ENCODE assay signal across 8 cellular contexts in the genomic region with DNA sequence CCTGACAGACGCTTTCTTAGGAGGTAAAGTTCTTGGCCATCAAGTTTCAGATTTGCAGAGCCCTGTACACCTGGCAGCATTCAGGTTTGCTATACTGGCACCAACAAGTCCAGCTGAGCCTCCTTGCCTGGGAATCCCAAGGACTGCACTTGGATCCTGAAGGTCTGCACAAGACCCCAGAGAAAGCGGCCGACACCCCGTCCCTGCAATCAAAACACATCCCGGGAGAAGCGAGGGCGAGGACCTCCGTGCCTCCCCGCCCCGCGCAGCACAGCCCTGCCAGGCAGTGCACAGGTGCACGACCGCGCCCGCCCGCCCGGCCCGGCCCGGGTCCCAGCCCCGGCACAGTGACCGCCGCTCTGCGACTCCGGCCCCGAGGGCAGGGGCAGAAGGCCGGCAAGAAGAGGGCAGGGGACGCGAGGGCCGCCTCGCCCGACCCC. TPM values are rescaled to one million over a fixed set of nuclear protein-coding genes. Genes with fewer than 3 reads are reported as not detected.
DNase-seq lines count a peak whose midpoint lies in the region; ATAC-seq and TF ChIP-seq lines count a peak whose summit lies in the region.

No MANE protein-coding gene starts in this region.

- WGBS in liver: 1% methylated on average over 31 of the region's 31 CpGs
- WGBS in transverse colon (ENCODE audit: low coverage in 1 of 2), 2 donors: 0% methylated on average over 12 of the region's 31 CpGs; no CpG with 5 or more reads in 1 of the 2 donors

- DNase-seq in transverse colon (peak; percentile 33), cerebellar nuclear complex (lab: John Stamatoyannopoulos, UW) (no peak), retina (no peak)

- no peak for TF ChIP-seq EP300 in transverse colon (IDR thresholded peaks at IDR 0.05; ENCODE audit: low read depth)

- no peaks in the 10 kb centered on the region for H3K27me3 Mint-ChIP-seq in IgD-negative memory B cell
- H3K27me3 Mint-ChIP-seq in brain: peaks cover 4% of the 10 kb centered on the region

- H3K36me3 Mint-ChIP-seq in IgD-negative memory B cell (peaks cover 1% of the 10 kb centered on the region), brain (peaks cover 14% of the 10 kb centered on the region)

- H3K4me1 ChIP-seq in ACC112 (ENCODE audit: control insufficient read depth, insufficient read depth, low read length, unreplicated experiment): peaks cover 8% of the 10 kb centered on the region
- peaks cover 4 to 16% (median 12%) of the 10 kb centered on the region in 4 donors for H3K4me1 ChIP-seq in liver (ENCODE audit: control insufficient read depth in 4 of 4, insufficient read depth in 4 of 4, low read length in 3 of 4)
- peaks cover 0 to 55% (median 25%) of the 10 kb centered on the region in 4 donors for H3K4me1 ChIP-seq in transverse colon

- TF ChIP-seq RAD21 in liver (IDR thresholded peaks at IDR 0.05): no peak

- H3K4me3 ChIP-seq in ACC112 (ENCODE audit: low read depth, low read length) (peak overlapping the region; percentile 96), liver (ENCODE audit: low read depth in 1 of 3, low read length in 3 of 3) (peak overlapping the region; percentile 68 to 84 (median 80)), transverse colon (peak overlapping the region; percentile 73 to 100 (median 84))

- H3K9me3 ChIP-seq in liver (ENCODE audit: control insufficient read depth in 4 of 4, low read length in 3 of 4): no peaks in the 10 kb centered on the region
- H3K9me3 ChIP-seq in transverse colon: no peaks in the 10 kb centered on the region

- TF ChIP-seq CTCF in brain (conservative IDR thresholded peaks at IDR 0.05): no peak
- no peak for TF ChIP-seq CTCF in liver (IDR thresholded peaks at IDR 0.05; ENCODE audit: low read depth, low read length, missing input control)
- no peak for TF ChIP-seq CTCF in transverse colon (IDR thresholded peaks at IDR 0.05)

- no peak overlapping the region for H2AFZ ChIP-seq in ACC112 (ENCODE audit: low read length, unreplicated experiment)

- H3K4me3 Mint-ChIP-seq in IgD-negative memory B cell (peak overlapping the region; percentile 90 to 97 (median 93)), brain (peak overlapping the region; percentile 93 to 99 (median 97))

- H3K27ac ChIP-seq in ACC112 (ENCODE audit: low read depth, low read length) (no peak overlapping the region), liver (ENCODE audit: low read depth in 1 of 2, low read length in 2 of 2) (peak overlapping the region; percentile 80 to 82), transverse colon (peak overlapping the region; percentile 91 to 98 (median 95))

- no peaks in the 10 kb centered on the region for H3K27me3 ChIP-seq in ACC112 (ENCODE audit: insufficient read depth, low read length)
- H3K27me3 ChIP-seq in liver (ENCODE audit: control insufficient read depth in 4 of 4, insufficient read depth in 4 of 4, low read length in 3 of 4): no peaks in the 10 kb centered on the region
- H3K27me3 ChIP-seq in transverse colon: no peaks in the 10 kb centered on the region

- peak overlapping the region in 1 of 2 donors; percentile 48 for H3K9ac ChIP-seq in liver (ENCODE audit: low read depth in 1 of 2, low read length in 2 of 2)

- in situ Hi-C loops in transverse colon (cut with MboI; ENCODE audit: low pct_ligation_motif_present in 1 of 4, low pct_unique_long_range_greater_than_20kb in 1 of 4, low sequenced_read_pairs in 3 of 4): loop anchor here in 2 of 4 donors (10.0 to 25.0 kb wide), 2 partner anchors 99 to 111 kb away; no protein-coding TSS in a partner anchor

- H3K9me3 Mint-ChIP-seq in IgD-negative memory B cell (no peaks in the 10 kb centered on the region), brain (peaks cover 0 to 3% (median 2%) of the 10 kb centered on the region in 5 experiments)

- TF ChIP-seq POLR2A in transverse colon (IDR thresholded peaks at IDR 0.05): no peak

- peak overlapping the region; percentile 62 to 88 (median 81) for H3K27ac Mint-ChIP-seq in IgD-negative memory B cell
- H3K27ac Mint-ChIP-seq in brain: peak overlapping the region in 4 of 5 experiments; percentile 48 to 87 (median 85)

- intact Hi-C loops in transverse colon (cut with DNase I; ENCODE audit: low total_unique reads): loop anchor here (10.0 kb wide), 1 partner anchor 121 kb away; no protein-coding TSS in a partner anchor

- H3K36me3 ChIP-seq in ACC112 (ENCODE audit: insufficient read depth, low read length) (no peaks in the 10 kb centered on the region), liver (ENCODE audit: control insufficient read depth in 4 of 4, insufficient read depth in 3 of 4, low read depth in 1 of 4, low read length in 3 of 4) (no peaks in the 10 kb centered on the region), transverse colon (no peaks in the 10 kb centered on the region)

- peaks cover 29 to 35% (median 35%) of the 10 kb centered on the region in 3 donors for H3K4me1 Mint-ChIP-seq in IgD-negative memory B cell
- H3K4me1 Mint-ChIP-seq in brain: peaks cover 55% of the 10 kb centered on the region

- H3K79me2 ChIP-seq in ACC112 (ENCODE audit: control insufficient read depth, insufficient read depth, low read length, unreplicated experiment): peaks cover 48% of the 10 kb centered on the region

- peak; percentile 20 for ATAC-seq in GM19452 (IDR thresholded peaks at IDR 0.05; ENCODE audit: unreplicated experiment)

TF ChIP-seq in liver, 16 proteins besides CTCF, POLR2A, EP300 and RAD21:
- TF ChIP-seq HNF4A (conservative IDR thresholded peaks at IDR 0.05) (no peak), SP1 (IDR thresholded peaks at IDR 0.05) (no peak), FOXA2 (IDR thresholded peaks at IDR 0.05) (no peak), GABPA (IDR thresholded peaks at IDR 0.05 in 1 of 2, conservative IDR thresholded peaks at IDR 0.05 in 1 of 2) (no peak), TAF1 (conservative IDR thresholded peaks at IDR 0.05) (no peak), FOXA1 (IDR thresholded peaks at IDR 0.05) (no peak)
- TF ChIP-seq, protein P1, sequence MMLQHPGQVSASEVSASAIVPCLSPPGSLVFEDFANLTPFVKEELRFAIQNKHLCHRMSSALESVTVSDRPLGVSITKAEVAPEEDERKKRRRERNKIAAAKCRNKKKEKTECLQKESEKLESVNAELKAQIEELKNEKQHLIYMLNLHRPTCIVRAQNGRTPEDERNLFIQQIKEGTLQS (IDR thresholded peaks at IDR 0.05): no peak
- TF ChIP-seq, protein P2, sequence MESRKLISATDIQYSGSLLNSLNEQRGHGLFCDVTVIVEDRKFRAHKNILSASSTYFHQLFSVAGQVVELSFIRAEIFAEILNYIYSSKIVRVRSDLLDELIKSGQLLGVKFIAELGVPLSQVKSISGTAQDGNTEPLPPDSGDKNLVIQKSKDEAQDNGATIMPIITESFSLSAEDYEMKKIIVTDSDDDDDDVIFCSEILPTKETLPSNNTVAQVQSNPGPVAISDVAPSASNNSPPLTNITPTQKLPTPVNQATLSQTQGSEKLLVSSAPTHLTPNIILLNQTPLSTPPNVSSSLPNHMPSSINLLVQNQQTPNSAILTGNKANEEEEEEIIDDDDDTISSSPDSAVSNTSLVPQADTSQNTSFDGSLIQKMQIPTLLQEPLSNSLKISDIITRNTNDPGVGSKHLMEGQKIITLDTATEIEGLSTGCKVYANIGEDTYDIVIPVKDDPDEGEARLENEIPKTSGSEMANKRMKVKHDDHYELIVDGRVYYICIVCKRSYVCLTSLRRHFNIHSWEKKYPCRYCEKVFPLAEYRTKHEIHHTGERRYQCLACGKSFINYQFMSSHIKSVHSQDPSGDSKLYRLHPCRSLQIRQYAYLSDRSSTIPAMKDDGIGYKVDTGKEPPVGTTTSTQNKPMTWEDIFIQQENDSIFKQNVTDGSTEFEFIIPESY (IDR thresholded peaks at IDR 0.05): no peak

RNA-seq across cellular contexts. Expression of gene MRTFA, which starts 0.6 kb away (rescaled TPM):
- polyA plus RNA-seq in IgD-negative memory B cell (17.2 TPM), brain (ENCODE audit: insufficient read depth, low read depth, low replicate concordance) (37.2 TPM), liver (1 to 10 TPM; 7.5 to 9.2 TPM)
- total RNA-seq in liver (10 to 100 TPM; 10.0 to 22.0 TPM), transverse colon (100 to 1,000 TPM in 2 of 4 donors, 10 to 100 TPM in 2; 46.0 to 408 (median 90.0) TPM)

RNA-seq across cellular contexts. Expression of gene MCHR1, which starts 43.3 kb away (rescaled TPM):
- polyA plus RNA-seq in IgD-negative memory B cell (not detected), brain (ENCODE audit: insufficient read depth, low read depth, low replicate concordance) (1.8 TPM), liver (1 to 10 TPM in 1 of 2 donors, under 1 TPM in 1; 0.61 to 2.4 TPM)
- total RNA-seq in liver (1 to 10 TPM in 1 of 2 donors, under 1 TPM in 1; 0.23 to 1.5 TPM), transverse colon (under 1 TPM in 1 of 4 donors, not detected in 3; 0.27 TPM)
